ENCODE assay signal across 1 cellular context in genomic region chr19:33064117-33064777, GRCh38.
TF ChIP-seq lines count a peak whose summit lies in the region.

No MANE protein-coding gene starts in this region.

TF ChIP-seq in K562, 482 proteins besides CTCF, POLR2A, EP300 and RAD21 (continued from another document):
- no peak for TF ChIP-seq RFX5 (IDR thresholded peaks at IDR 0.05; ENCODE audit: low read depth, low read length)
- TF ChIP-seq RBFOX2 (IDR thresholded peaks at IDR 0.05; ENCODE audit: low read depth, low read length) = peak; percentile 58; the same call in 1 of the 2 replicates
- TF ChIP-seq, protein P1, sequence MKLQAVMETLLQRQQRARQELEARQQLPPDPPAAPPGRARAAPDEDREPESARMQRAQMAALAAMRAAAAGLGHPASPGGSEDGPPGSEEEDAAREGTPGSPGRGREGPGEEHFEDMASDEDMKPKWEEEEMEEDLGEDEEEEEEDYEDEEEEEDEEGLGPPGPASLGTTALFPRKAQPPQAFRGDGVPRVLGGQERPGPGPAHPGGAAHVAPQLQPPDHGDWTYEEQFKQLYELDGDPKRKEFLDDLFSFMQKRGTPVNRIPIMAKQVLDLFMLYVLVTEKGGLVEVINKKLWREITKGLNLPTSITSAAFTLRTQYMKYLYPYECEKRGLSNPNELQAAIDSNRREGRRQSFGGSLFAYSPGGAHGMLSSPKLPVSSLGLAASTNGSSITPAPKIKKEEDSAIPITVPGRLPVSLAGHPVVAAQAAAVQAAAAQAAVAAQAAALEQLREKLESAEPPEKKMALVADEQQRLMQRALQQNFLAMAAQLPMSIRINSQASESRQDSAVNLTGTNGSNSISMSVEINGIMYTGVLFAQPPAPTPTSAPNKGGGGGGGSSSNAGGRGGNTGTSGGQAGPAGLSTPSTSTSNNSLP (IDR thresholded peaks at IDR 0.05; ENCODE audit: borderline replicate concordance, low read depth, low read length) = no peak
- TF ChIP-seq TRIM24 (IDR thresholded peaks at IDR 0.05) = no peak
- TF ChIP-seq CEBPZ (IDR thresholded peaks at IDR 0.05; ENCODE audit: borderline replicate concordance, low read depth, low read length) = no peak
